18 cellular contexts compared by ENCODE assay signal in genomic region chr12:97097734-97098133, GRCh38.
"Had no signal": no experiment of that assay in that cellular context is flagged by ENCODE, and none has a peak within 500 bp of the region (broad histone marks: within the 10 kb centered on the region; RNA-seq: fewer than 3 reads in every experiment).

No MANE protein-coding gene starts in this region.

- H3K27ac Mint-ChIP-seq: naive thymus-derived CD8-positive, alpha-beta T cell; progenitor cell of endocrine pancreas had no signal

- H3K36me3 Mint-ChIP-seq: naive thymus-derived CD8-positive, alpha-beta T cell had no signal

- H3K9me3 ChIP-seq: gastrocnemius medialis, mucosa of descending colon, ovary had no signal

- H3K4me1 ChIP-seq: gastrocnemius medialis, heart right ventricle had no signal

- ATAC-seq: esophagus mucosa; gastrocnemius medialis; heart right ventricle; left colon; mucosa of descending colon; naive thymus-derived CD8-positive, alpha-beta T cell; right cardiac atrium had no signal

- H3K4me3 ChIP-seq: dorsolateral prefrontal cortex, gastrocnemius medialis, heart right ventricle, mucosa of descending colon, ovary had no signal

- H3K27ac ChIP-seq: dorsolateral prefrontal cortex, gastrocnemius medialis, heart right ventricle, ovary had no signal

- H3K27me3 Mint-ChIP-seq: progenitor cell of endocrine pancreas had no signal

- H3K36me3 ChIP-seq: gastrocnemius medialis, heart right ventricle, ovary had no signal

- H3K27me3 ChIP-seq: dorsolateral prefrontal cortex, gastrocnemius medialis, heart right ventricle, ovary had no signal

- DNase-seq: cortex of kidney; dorsolateral prefrontal cortex; effector CD8-positive, alpha-beta T cell; gastrocnemius medialis; heart right ventricle; hypothalamus; left colon; mucosa of descending colon; naive thymus-derived CD8-positive, alpha-beta T cell; nucleus accumbens; ovary; right cardiac atrium; small intestine; stimulated activated CD4-positive, alpha-beta T cell treated with anti-CD3 and anti-CD28 coated beads, Interleukin-12 subunit alpha, Interleukin-12 subunit beta, amount 100 ng/mL, for 4 hours; stimulated activated naive CD4-positive, alpha-beta T cell treated with Interleukin-2 at 50 U/mL for 16 hours; trophoblast cell had no signal

- H3K4me3 Mint-ChIP-seq: naive thymus-derived CD8-positive, alpha-beta T cell had no signal

- H3K4me1 Mint-ChIP-seq: naive thymus-derived CD8-positive, alpha-beta T cell had no signal
